ENCODE assay signal across 1 cellular context in the genomic region with DNA sequence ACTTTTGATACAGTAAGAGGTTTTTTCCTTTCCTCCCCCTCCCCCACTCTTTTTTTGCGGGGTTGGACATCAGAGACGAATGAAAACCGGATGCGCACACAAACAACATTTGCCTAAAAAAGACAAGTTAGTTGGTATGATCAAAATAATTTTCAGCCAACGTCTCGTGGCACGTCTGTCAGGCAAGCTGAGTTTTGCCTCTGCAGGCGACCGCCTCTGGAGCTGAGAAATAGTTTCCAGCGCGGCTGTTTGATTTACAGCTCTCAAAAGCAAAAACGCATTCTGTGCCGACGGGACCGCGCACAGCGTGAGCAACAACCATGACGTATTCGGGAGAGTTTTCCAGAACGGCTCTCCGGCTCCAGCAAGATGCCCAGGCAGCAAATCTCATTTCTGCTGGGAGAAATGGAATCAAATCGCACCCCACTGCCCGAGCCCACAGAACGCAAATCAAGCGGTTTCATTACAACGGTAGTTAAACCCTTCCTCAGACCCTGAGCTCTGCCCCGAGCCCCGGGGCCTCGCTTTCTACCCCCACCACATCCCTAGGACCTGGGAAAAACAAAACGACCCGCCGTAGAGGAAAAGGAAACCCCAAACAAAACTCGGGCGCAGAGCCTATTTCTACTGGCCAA.
TF ChIP-seq lines count a peak whose summit lies in the region.

No MANE protein-coding gene starts in this region.

TF ChIP-seq in GM12878, 131 proteins besides CTCF, POLR2A, EP300 and RAD21:
- TF ChIP-seq NFIC (IDR thresholded peaks at IDR 0.05; ENCODE audit: low read depth, low read length) = peak; percentile 35; the same call in 1 of the 2 replicates
- TF ChIP-seq, protein P1, sequence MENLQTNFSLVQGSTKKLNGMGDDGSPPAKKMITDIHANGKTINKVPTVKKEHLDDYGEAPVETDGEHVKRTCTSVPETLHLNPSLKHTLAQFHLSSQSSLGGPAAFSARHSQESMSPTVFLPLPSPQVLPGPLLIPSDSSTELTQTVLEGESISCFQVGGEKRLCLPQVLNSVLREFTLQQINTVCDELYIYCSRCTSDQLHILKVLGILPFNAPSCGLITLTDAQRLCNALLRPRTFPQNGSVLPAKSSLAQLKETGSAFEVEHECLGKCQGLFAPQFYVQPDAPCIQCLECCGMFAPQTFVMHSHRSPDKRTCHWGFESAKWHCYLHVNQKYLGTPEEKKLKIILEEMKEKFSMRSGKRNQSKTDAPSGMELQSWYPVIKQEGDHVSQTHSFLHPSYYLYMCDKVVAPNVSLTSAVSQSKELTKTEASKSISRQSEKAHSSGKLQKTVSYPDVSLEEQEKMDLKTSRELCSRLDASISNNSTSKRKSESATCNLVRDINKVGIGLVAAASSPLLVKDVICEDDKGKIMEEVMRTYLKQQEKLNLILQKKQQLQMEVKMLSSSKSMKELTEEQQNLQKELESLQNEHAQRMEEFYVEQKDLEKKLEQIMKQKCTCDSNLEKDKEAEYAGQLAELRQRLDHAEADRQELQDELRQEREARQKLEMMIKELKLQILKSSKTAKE (IDR thresholded peaks at IDR 0.05; ENCODE audit: low read depth, poor library complexity, severe bottlenecking) = peak; percentile 7
- TF ChIP-seq ATF7 (IDR thresholded peaks at IDR 0.05; ENCODE audit: low read depth) = peak; percentile 11; the same call in 1 of the 2 replicates
- 0 out of 2 replicates have a peak, but pooled peaks have one; percentile 5 for TF ChIP-seq ZSCAN29 (IDR thresholded peaks at IDR 0.05)
- no peak for TF ChIP-seq MYC (IDR thresholded peaks at IDR 0.05; ENCODE audit: insufficient read depth, insufficient read length, insufficient replicate concordance, low read length, severe bottlenecking)
- TF ChIP-seq PML (IDR thresholded peaks at IDR 0.05; ENCODE audit: low read length) = no peak
- TF ChIP-seq, protein P2, sequence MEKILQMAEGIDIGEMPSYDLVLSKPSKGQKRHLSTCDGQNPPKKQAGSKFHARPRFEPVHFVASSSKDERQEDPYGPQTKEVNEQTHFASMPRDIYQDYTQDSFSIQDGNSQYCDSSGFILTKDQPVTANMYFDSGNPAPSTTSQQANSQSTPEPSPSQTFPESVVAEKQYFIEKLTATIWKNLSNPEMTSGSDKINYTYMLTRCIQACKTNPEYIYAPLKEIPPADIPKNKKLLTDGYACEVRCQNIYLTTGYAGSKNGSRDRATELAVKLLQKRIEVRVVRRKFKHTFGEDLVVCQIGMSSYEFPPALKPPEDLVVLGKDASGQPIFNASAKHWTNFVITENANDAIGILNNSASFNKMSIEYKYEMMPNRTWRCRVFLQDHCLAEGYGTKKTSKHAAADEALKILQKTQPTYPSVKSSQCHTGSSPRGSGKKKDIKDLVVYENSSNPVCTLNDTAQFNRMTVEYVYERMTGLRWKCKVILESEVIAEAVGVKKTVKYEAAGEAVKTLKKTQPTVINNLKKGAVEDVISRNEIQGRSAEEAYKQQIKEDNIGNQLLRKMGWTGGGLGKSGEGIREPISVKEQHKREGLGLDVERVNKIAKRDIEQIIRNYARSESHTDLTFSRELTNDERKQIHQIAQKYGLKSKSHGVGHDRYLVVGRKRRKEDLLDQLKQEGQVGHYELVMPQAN (conservative IDR thresholded peaks at IDR 0.05) = peak; percentile 40; the same call in 1 of the 2 replicates
- TF ChIP-seq, protein P3, sequence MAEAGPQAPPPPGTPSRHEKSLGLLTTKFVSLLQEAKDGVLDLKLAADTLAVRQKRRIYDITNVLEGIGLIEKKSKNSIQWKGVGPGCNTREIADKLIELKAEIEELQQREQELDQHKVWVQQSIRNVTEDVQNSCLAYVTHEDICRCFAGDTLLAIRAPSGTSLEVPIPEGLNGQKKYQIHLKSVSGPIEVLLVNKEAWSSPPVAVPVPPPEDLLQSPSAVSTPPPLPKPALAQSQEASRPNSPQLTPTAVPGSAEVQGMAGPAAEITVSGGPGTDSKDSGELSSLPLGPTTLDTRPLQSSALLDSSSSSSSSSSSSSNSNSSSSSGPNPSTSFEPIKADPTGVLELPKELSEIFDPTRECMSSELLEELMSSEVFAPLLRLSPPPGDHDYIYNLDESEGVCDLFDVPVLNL (IDR thresholded peaks at IDR 0.05; ENCODE audit: low read depth, low read length) = no peak
- peak; percentile 17; the same call in 1 of the 2 replicates for TF ChIP-seq MTA3 (IDR thresholded peaks at IDR 0.05; ENCODE audit: borderline replicate concordance, low read length)
- TF ChIP-seq, protein P4, sequence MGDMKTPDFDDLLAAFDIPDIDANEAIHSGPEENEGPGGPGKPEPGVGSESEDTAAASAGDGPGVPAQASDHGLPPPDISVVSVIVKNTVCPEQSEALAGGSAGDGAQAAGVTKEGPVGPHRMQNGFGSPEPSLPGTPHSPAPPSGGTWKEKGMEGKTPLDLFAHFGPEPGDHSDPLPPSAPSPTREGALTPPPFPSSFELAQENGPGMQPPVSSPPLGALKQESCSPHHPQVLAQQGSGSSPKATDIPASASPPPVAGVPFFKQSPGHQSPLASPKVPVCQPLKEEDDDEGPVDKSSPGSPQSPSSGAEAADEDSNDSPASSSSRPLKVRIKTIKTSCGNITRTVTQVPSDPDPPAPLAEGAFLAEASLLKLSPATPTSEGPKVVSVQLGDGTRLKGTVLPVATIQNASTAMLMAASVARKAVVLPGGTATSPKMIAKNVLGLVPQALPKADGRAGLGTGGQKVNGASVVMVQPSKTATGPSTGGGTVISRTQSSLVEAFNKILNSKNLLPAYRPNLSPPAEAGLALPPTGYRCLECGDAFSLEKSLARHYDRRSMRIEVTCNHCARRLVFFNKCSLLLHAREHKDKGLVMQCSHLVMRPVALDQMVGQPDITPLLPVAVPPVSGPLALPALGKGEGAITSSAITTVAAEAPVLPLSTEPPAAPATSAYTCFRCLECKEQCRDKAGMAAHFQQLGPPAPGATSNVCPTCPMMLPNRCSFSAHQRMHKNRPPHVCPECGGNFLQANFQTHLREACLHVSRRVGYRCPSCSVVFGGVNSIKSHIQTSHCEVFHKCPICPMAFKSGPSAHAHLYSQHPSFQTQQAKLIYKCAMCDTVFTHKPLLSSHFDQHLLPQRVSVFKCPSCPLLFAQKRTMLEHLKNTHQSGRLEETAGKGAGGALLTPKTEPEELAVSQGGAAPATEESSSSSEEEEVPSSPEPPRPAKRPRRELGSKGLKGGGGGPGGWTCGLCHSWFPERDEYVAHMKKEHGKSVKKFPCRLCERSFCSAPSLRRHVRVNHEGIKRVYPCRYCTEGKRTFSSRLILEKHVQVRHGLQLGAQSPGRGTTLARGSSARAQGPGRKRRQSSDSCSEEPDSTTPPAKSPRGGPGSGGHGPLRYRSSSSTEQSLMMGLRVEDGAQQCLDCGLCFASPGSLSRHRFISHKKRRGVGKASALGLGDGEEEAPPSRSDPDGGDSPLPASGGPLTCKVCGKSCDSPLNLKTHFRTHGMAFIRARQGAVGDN (IDR thresholded peaks at IDR 0.05) = peak; percentile 23; the same call in 1 of the 2 replicates
- TF ChIP-seq GATAD2B (conservative IDR thresholded peaks at IDR 0.05; ENCODE audit: low read depth) = 0 out of 2 replicates have a peak, but pooled peaks have one; percentile 7
- no peak for TF ChIP-seq NFYA (IDR thresholded peaks at IDR 0.05; ENCODE audit: borderline replicate concordance, low read depth, low read length)
- peak in 1 of 2 experiments; percentile 32; a peak in 1 of 4 replicates for TF ChIP-seq IKZF2 (IDR thresholded peaks at IDR 0.05)
- no peak for TF ChIP-seq ETV6 (conservative IDR thresholded peaks at IDR 0.05 in 1 of 2, IDR thresholded peaks at IDR 0.05 in 1 of 2; ENCODE audit: borderline replicate concordance in 1 of 2, low read depth in 1 of 2)
- TF ChIP-seq, protein P5, sequence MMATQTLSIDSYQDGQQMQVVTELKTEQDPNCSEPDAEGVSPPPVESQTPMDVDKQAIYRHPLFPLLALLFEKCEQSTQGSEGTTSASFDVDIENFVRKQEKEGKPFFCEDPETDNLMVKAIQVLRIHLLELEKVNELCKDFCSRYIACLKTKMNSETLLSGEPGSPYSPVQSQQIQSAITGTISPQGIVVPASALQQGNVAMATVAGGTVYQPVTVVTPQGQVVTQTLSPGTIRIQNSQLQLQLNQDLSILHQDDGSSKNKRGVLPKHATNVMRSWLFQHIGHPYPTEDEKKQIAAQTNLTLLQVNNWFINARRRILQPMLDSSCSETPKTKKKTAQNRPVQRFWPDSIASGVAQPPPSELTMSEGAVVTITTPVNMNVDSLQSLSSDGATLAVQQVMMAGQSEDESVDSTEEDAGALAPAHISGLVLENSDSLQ (IDR thresholded peaks at IDR 0.05) = no peak
- TF ChIP-seq, protein P6, sequence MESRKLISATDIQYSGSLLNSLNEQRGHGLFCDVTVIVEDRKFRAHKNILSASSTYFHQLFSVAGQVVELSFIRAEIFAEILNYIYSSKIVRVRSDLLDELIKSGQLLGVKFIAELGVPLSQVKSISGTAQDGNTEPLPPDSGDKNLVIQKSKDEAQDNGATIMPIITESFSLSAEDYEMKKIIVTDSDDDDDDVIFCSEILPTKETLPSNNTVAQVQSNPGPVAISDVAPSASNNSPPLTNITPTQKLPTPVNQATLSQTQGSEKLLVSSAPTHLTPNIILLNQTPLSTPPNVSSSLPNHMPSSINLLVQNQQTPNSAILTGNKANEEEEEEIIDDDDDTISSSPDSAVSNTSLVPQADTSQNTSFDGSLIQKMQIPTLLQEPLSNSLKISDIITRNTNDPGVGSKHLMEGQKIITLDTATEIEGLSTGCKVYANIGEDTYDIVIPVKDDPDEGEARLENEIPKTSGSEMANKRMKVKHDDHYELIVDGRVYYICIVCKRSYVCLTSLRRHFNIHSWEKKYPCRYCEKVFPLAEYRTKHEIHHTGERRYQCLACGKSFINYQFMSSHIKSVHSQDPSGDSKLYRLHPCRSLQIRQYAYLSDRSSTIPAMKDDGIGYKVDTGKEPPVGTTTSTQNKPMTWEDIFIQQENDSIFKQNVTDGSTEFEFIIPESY (IDR thresholded peaks at IDR 0.05) = no peak
- no peak for TF ChIP-seq TCF12 (IDR thresholded peaks at IDR 0.05; ENCODE audit: low read depth, low read length)
- no peak for TF ChIP-seq ASH2L (IDR thresholded peaks at IDR 0.05; ENCODE audit: borderline replicate concordance, low read depth)
- TF ChIP-seq, protein P7, sequence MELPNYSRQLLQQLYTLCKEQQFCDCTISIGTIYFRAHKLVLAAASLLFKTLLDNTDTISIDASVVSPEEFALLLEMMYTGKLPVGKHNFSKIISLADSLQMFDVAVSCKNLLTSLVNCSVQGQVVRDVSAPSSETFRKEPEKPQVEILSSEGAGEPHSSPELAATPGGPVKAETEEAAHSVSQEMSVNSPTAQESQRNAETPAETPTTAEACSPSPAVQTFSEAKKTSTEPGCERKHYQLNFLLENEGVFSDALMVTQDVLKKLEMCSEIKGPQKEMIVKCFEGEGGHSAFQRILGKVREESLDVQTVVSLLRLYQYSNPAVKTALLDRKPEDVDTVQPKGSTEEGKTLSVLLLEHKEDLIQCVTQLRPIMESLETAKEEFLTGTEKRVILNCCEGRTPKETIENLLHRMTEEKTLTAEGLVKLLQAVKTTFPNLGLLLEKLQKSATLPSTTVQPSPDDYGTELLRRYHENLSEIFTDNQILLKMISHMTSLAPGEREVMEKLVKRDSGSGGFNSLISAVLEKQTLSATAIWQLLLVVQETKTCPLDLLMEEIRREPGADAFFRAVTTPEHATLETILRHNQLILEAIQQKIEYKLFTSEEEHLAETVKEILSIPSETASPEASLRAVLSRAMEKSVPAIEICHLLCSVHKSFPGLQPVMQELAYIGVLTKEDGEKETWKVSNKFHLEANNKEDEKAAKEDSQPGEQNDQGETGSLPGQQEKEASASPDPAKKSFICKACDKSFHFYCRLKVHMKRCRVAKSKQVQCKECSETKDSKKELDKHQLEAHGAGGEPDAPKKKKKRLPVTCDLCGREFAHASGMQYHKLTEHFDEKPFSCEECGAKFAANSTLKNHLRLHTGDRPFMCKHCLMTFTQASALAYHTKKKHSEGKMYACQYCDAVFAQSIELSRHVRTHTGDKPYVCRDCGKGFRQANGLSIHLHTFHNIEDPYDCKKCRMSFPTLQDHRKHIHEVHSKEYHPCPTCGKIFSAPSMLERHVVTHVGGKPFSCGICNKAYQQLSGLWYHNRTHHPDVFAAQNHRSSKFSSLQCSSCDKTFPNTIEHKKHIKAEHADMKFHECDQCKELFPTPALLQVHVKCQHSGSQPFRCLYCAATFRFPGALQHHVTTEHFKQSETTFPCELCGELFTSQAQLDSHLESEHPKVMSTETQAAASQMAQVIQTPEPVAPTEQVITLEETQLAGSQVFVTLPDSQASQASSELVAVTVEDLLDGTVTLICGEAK (IDR thresholded peaks at IDR 0.05; ENCODE audit: borderline replicate concordance) = 0 out of 2 replicates have a peak, but pooled peaks have one; percentile 9
- TF ChIP-seq, protein P8, sequence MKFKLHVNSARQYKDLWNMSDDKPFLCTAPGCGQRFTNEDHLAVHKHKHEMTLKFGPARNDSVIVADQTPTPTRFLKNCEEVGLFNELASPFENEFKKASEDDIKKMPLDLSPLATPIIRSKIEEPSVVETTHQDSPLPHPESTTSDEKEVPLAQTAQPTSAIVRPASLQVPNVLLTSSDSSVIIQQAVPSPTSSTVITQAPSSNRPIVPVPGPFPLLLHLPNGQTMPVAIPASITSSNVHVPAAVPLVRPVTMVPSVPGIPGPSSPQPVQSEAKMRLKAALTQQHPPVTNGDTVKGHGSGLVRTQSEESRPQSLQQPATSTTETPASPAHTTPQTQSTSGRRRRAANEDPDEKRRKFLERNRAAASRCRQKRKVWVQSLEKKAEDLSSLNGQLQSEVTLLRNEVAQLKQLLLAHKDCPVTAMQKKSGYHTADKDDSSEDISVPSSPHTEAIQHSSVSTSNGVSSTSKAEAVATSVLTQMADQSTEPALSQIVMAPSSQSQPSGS (IDR thresholded peaks at IDR 0.05; ENCODE audit: low read length) = 0 out of 2 replicates have a peak, but pooled peaks have one; percentile 8
- TF ChIP-seq, protein P9, sequence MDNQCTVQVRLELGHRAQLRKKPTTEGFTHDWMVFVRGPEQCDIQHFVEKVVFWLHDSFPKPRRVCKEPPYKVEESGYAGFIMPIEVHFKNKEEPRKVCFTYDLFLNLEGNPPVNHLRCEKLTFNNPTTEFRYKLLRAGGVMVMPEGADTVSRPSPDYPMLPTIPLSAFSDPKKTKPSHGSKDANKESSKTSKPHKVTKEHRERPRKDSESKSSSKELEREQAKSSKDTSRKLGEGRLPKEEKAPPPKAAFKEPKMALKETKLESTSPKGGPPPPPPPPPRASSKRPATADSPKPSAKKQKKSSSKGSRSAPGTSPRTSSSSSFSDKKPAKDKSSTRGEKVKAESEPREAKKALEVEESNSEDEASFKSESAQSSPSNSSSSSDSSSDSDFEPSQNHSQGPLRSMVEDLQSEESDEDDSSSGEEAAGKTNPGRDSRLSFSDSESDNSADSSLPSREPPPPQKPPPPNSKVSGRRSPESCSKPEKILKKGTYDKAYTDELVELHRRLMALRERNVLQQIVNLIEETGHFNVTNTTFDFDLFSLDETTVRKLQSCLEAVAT (IDR thresholded peaks at IDR 0.05) = no peak
- peak; percentile 37; the same call in 1 of the 2 replicates for TF ChIP-seq POLR2AphosphoS5 (IDR thresholded peaks at IDR 0.05; ENCODE audit: low read length)
- TF ChIP-seq CHD2 (IDR thresholded peaks at IDR 0.05; ENCODE audit: borderline replicate concordance, low read depth, low read length) = no peak
- TF ChIP-seq PAX8 (IDR thresholded peaks at IDR 0.05) = peak; percentile 90
